Comparison of ENCODE assay signal across 8 cellular contexts in genomic region chr19:1942078-1942933, GRCh38. TPM values are rescaled to one million over a fixed set of nuclear protein-coding genes. Genes with fewer than 3 reads are reported as not detected.
A peak's percentile ranks its signal among the peaks of the same experiment; 100 is the strongest.
DNase-seq lines count a peak whose midpoint lies in the region; ATAC-seq and TF ChIP-seq lines count a peak whose summit lies in the region.

No MANE protein-coding gene starts in this region.

- no peak for TF ChIP-seq CTCF in left lung (IDR thresholded peaks at IDR 0.05)

- ATAC-seq in GM18907 (IDR thresholded peaks at IDR 0.05; ENCODE audit: unreplicated experiment) (peak; percentile 32), left lung (peak; percentile 72)

- no peaks in the 10 kb centered on the region for H3K36me3 ChIP-seq in left lung

- DNase-seq in AG08395 (ENCODE audit: low spot score) (peak; percentile 63), NCI-H2171 treated with DMSO at 0.1 percent for 48 hours (lab: John Stamatoyannopoulos, UW) (peak; percentile 41), dedifferentiated amniotic fluid mesenchymal stem cell (ENCODE audit: extremely low spot score) (peak; percentile 51), left lung (peak; percentile 85 to 93), NCI-H1048 (lab: John Stamatoyannopoulos, UW) (no peak)
- DNase-seq in activated CD4-positive, alpha-beta T cell treated with anti-CD3 and anti-CD28 coated beads, Interleukin-2, amount 50 U/mL, for 24 hours (ENCODE audit: low read depth in 1 of 2, low spot score in 1 of 2) = peak; percentile 32 to 60
- DNase-seq in stimulated activated CD4-positive, alpha-beta T cell treated with anti-CD3 and anti-CD28 coated beads, Interleukin-4, amount 100 ng/mL, for 4 hours = peak; percentile 60 to 62

- H3K27ac ChIP-seq in left lung = peak overlapping the region; percentile 81 to 98

- intact Hi-C loops in left lung (cut with DNase I) = no loop called here

- no peaks in the 10 kb centered on the region for H3K27me3 ChIP-seq in left lung

- peaks cover 12 to 54% of the 10 kb centered on the region in 2 donors for H3K4me1 ChIP-seq in left lung

- no peaks in the 10 kb centered on the region for H3K9me3 ChIP-seq in left lung

- peak overlapping the region; percentile 44 to 58 for H3K4me3 ChIP-seq in left lung

RNA-seq across cellular contexts. Expression of gene CSNK1G2, which starts 1.3 kb away (rescaled TPM):
- total RNA-seq in left lung = 10 to 100 TPM; 45.9 to 64.5 TPM

RNA-seq across cellular contexts. Expression of gene ADAT3, which starts 37.1 kb away (rescaled TPM):
- total RNA-seq in left lung = 1 to 10 TPM; 7.2 to 9.4 TPM

RNA-seq across cellular contexts. Expression of gene SCAMP4, which starts 37.1 kb away (rescaled TPM):
- total RNA-seq in left lung = 10 to 100 TPM; 75.4 to 86.6 TPM

RNA-seq across cellular contexts. Expression of gene ABHD17A, which starts 57.0 kb away (rescaled TPM):
- 10 to 100 TPM; 70.2 to 72.7 TPM for total RNA-seq in left lung
